ENCODE assay signal across 22 cellular contexts in genomic region chr6:14896475-14896874, GRCh38.
"Had no signal": no experiment of that assay in that cellular context is flagged by ENCODE, and none has a peak within 500 bp of the region (broad histone marks: within the 10 kb centered on the region; RNA-seq: fewer than 3 reads in every experiment).

No MANE protein-coding gene starts in this region.

- H3K4me3 ChIP-seq: coronary artery, left ventricle myocardium inferior, lung, neural progenitor cell, pancreas, stomach, thoracic aorta, transverse colon had no signal

- H3K4me2 ChIP-seq: neural progenitor cell had no signal

- H3K27ac ChIP-seq: coronary artery, left ventricle myocardium inferior, neural progenitor cell, pancreas, stomach, thoracic aorta, transverse colon had no signal

- H2AFZ ChIP-seq: neural progenitor cell had no signal

- ATAC-seq: left cardiac atrium; natural killer cell treated with Interleukin-12 subunit alpha and Interleukin-12 subunit beta and Interleukin-15 and Interleukin-18, amount 100 ng/mL, for 72 hours; pancreas; right cardiac atrium had no signal

- H3K27me3 ChIP-seq: neural progenitor cell, pancreas, stomach, transverse colon had no signal

- H3K9me3 ChIP-seq: pancreas, stomach, thoracic aorta, transverse colon had no signal

- H3K9ac ChIP-seq: neural progenitor cell had no signal

- H3K36me3 ChIP-seq: left ventricle myocardium inferior, neural progenitor cell, pancreas, stomach, thoracic aorta, transverse colon had no signal

- H3K4me1 ChIP-seq: left ventricle myocardium inferior, pancreas, stomach, transverse colon had no signal

- DNase-seq: effector CD4-positive, alpha-beta T cell; endodermal cell; immature natural killer cell; kidney; left cardiac atrium; left ventricle myocardium inferior; mesenchymal stem cell; midbrain; nucleus accumbens; pancreas; right cardiac atrium; small intestine; stimulated activated CD4-positive, alpha-beta T cell treated with anti-CD3 and anti-CD28 coated beads, Interleukin-12 subunit alpha, Interleukin-12 subunit beta, amount 100 ng/mL, for 4 hours; stimulated activated naive CD4-positive, alpha-beta T cell; stomach; substantia nigra; transverse colon had no signal
